1 cellular context compared by ENCODE assay signal in the genomic region with DNA sequence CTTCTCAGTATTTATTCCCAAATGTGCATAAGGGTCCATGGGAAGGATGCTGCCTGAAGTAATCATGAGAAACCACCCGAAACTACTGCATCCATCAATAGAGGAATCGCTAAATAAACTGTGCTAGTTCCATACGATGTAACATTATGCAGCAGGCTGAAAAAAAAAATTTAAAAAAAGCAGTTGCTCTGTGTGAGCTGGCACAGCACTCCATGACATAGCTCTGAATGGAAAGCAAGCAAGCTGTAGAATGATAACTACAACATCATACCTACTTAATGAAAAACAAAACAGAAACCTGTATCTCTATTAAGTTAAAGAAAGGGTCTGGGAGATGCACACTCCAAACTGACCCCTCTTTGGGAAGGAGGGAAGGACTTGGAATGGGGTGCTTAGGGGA.
TF ChIP-seq lines count a peak whose summit lies in the region.

No MANE protein-coding gene starts in this region.

TF ChIP-seq in liver, 16 proteins besides CTCF, POLR2A, EP300 and RAD21 (continued from another document):
- TF ChIP-seq REST (IDR thresholded peaks at IDR 0.05) (no peak), RXRA (IDR thresholded peaks at IDR 0.05) (no peak), NR2F2 (IDR thresholded peaks at IDR 0.05) (no peak), FOXA1 (IDR thresholded peaks at IDR 0.05) (no peak), MAX (IDR thresholded peaks at IDR 0.05) (no peak), HNF4A (conservative IDR thresholded peaks at IDR 0.05) (no peak), TAF1 (conservative IDR thresholded peaks at IDR 0.05) (no peak)
